Comparison of ENCODE assay signal across 13 cellular contexts in genomic region chr15:40075298-40076044, GRCh38. TPM values are rescaled to one million over a fixed set of nuclear protein-coding genes. Genes with fewer than 3 reads are reported as not detected.
A peak's percentile ranks its signal among the peaks of the same experiment; 100 is the strongest.
DNase-seq lines count a peak whose midpoint lies in the region; ATAC-seq, FAIRE-seq and TF ChIP-seq lines count a peak whose summit lies in the region.
"Had no signal": no experiment of that assay in that cellular context is flagged by ENCODE, and none has a peak within 500 bp of the region (broad histone marks: within the 10 kb centered on the region; RNA-seq: fewer than 3 reads in every experiment).

No MANE protein-coding gene starts in this region.

- no peak for FAIRE-seq in A549 (lab: Jason Lieb, UNC)

- no peak for TF ChIP-seq EP300 in A549 (IDR thresholded peaks at IDR 0.05)

- H3K27ac ChIP-seq in A549: peak overlapping the region; percentile 19 to 78; a peak in 5 of 6 replicates

- H3K36me3 ChIP-seq in mucosa of descending colon (ENCODE audit: low read depth): no peaks in the 10 kb centered on the region
- H3K36me3 ChIP-seq: ovary had no signal

- H3K36me3 Mint-ChIP-seq in activated B cell treated with CpG ODN at 0.5 μM for 24 hours (ENCODE audit: low read depth): no peaks in the 10 kb centered on the region

- no peak overlapping the region for H3K4me3 Mint-ChIP-seq in activated B cell treated with CpG ODN at 0.5 μM for 24 hours

- POLR2A ChIA-PET in A549 (lab: Yijun Ruan, JAX): no interaction called here
- POLR2A ChIA-PET in activated B cell treated with CpG ODN at 0.5 μM for 24 hours (lab: Charles Lee): interaction anchor here (0.9 to 20.1 kb wide), 2 partner anchors 27 to 28 kb away, joined by 3 to 504 read pairs; partner anchors contain the start of gene BMF

- CTCF ChIA-PET in A549 (lab: Yijun Ruan, JAX): interaction anchor here (1.2 to 2.7 kb wide), 4 partner anchors 9 to 30 kb away, joined by 3 to 7 read pairs (median 4); no protein-coding TSS in a partner anchor
- CTCF ChIA-PET in activated B cell treated with CpG ODN at 0.5 μM for 24 hours (lab: Charles Lee): no interaction called here

- peaks cover 8% of the 10 kb centered on the region for H3K4me1 ChIP-seq in A549
- H3K4me1 ChIP-seq in mucosa of descending colon (ENCODE audit: low read depth): peaks cover 5% of the 10 kb centered on the region

- no peak; a peak in 1 of 6 replicates for ATAC-seq in A549
- no peak for ATAC-seq in activated B cell treated with CpG ODN at 0.5 μM for 24 hours (ENCODE audit: low read depth)
- ATAC-seq in mucosa of descending colon: peak; percentile 22
- no peak for ATAC-seq in GM18907 (IDR thresholded peaks at IDR 0.05; ENCODE audit: unreplicated experiment)

- peak overlapping the region; percentile 50 for H3K27ac Mint-ChIP-seq in activated B cell treated with CpG ODN at 0.5 μM for 24 hours

- no peaks in the 10 kb centered on the region for H3K9me3 Mint-ChIP-seq in activated B cell treated with CpG ODN at 0.5 μM for 24 hours

- WGBS in A549 (ENCODE audit: missing lambda C conversion rate): 81% methylated on average over 18 of the region's 18 CpGs

- TF ChIP-seq CTCF in A549 (IDR thresholded peaks at IDR 0.05): no peak
- TF ChIP-seq CTCF in activated B cell treated with CpG ODN at 0.5 μM for 24 hours (IDR thresholded peaks at IDR 0.05): no peak
- TF ChIP-seq CTCF in mucosa of descending colon (IDR thresholded peaks at IDR 0.05): no peak

- no peak for DNase-seq in A549 (ENCODE audit: low read depth in 1 of 2, low spot score in 1 of 2)
- peak; percentile 29 for DNase-seq in HT1080 (ENCODE audit: low read depth)
- no peak for DNase-seq in activated B cell treated with CpG ODN at 0.5 μM for 24 hours
- no peak for DNase-seq in mucosa of descending colon
- no peak for DNase-seq in SW480 (ENCODE audit: low spot score)
- no peak for DNase-seq in T1000 (lab: John Stamatoyannopoulos, UW)
- DNase-seq in SKM-1 treated with dmso at 0.1 percent for 144 hours (lab: John Stamatoyannopoulos, UW; ENCODE audit: unreplicated experiment): no peak
- DNase-seq: amniotic stem cell, ovary, RPMI8226, substantia nigra had no signal

- no peaks in the 10 kb centered on the region for H3K27me3 Mint-ChIP-seq in activated B cell treated with CpG ODN at 0.5 μM for 24 hours

- H3K9me3 ChIP-seq in A549 (no peaks in the 10 kb centered on the region), mucosa of descending colon (no peaks in the 10 kb centered on the region)
- H3K9me3 ChIP-seq: ovary had no signal

- 0 out of 3 replicates have a peak overlapping the region, but pooled peaks have one; percentile 29 for H3K4me2 ChIP-seq in A549

- TF ChIP-seq RAD21 in A549 (conservative IDR thresholded peaks at IDR 0.05 in 1 of 2, IDR thresholded peaks at IDR 0.05 in 1 of 2): no peak

- peaks cover 21% of the 10 kb centered on the region for H3K4me1 Mint-ChIP-seq in activated B cell treated with CpG ODN at 0.5 μM for 24 hours

- no peak for TF ChIP-seq POLR2A in A549 (IDR thresholded peaks at IDR 0.05; ENCODE audit: low read length)

- intact Hi-C loops in activated B cell treated with CpG ODN at 0.5 μM for 24 hours (cut with micrococcal nuclease) (no loop called here), mucosa of descending colon (cut with DNase I, micrococcal nuclease) (no loop called here)

- no peak overlapping the region for H3K4me3 ChIP-seq in A549
- H3K4me3 ChIP-seq in mucosa of descending colon: no peak overlapping the region
- H3K4me3 ChIP-seq: ovary, smooth muscle cell had no signal

TF ChIP-seq in A549, 52 proteins besides CTCF, POLR2A, EP300 and RAD21:
- TF ChIP-seq FOSL2 (IDR thresholded peaks at IDR 0.05) (no peak), FOSL2 (CRISPR knock-in tag; IDR thresholded peaks at IDR 0.05) (no peak), SREBF2 (IDR thresholded peaks at IDR 0.05) (no peak), ATOH8 (CRISPR knock-in tag; IDR thresholded peaks at IDR 0.05; ENCODE audit: low read depth) (no peak), NFE2L2 (conservative IDR thresholded peaks at IDR 0.05; ENCODE audit: low read length) (peak; percentile 44; the same call in 1 of the 2 replicates), HEYL (CRISPR knock-in tag; IDR thresholded peaks at IDR 0.05) (no peak), BHLHE40 (IDR thresholded peaks at IDR 0.05; ENCODE audit: low read depth, low read length) (no peak), JUNB (IDR thresholded peaks at IDR 0.05) (no peak), PHF8 (IDR thresholded peaks at IDR 0.05; ENCODE audit: borderline replicate concordance, low read depth) (no peak), RCOR1 (IDR thresholded peaks at IDR 0.05; ENCODE audit: low read depth, low read length) (no peak), HES2 (IDR thresholded peaks at IDR 0.05) (no peak), MAZ (IDR thresholded peaks at IDR 0.05; ENCODE audit: borderline replicate concordance, low read depth, low read length) (no peak), MAFK (IDR thresholded peaks at IDR 0.05; ENCODE audit: partially characterized antibody) (peak; percentile 86), RARB (CRISPR knock-in tag; IDR thresholded peaks at IDR 0.05) (no peak), ESRRA (IDR thresholded peaks at IDR 0.05; ENCODE audit: borderline replicate concordance, low read length) (no peak), JUN (IDR thresholded peaks at IDR 0.05) (no peak), HOXB5 (CRISPR knock-in tag; IDR thresholded peaks at IDR 0.05) (no peak), E2F6 (IDR thresholded peaks at IDR 0.05; ENCODE audit: borderline replicate concordance, low read depth) (no peak)

RNA-seq across cellular contexts. Expression of gene BMF, which starts 33.2 kb away (rescaled TPM):
- polyA plus RNA-seq in A549 (2011; rRNA removed) (1.4 and 2.1 TPM in 2 replicates), A549 (2017; fragmentation: RNase III; extraction: RNeasy Plus Mini Kit Qiagen cat#74134 plus additional on column Dnase treatment) (0.39 to 1.6 TPM (median 1.3 TPM) in 3 replicates)
- 0.49 and 0.76 TPM in 2 replicates for polyA plus RNA-seq in A549 (2012; cell fraction: cytosol; rRNA removed)
- polyA plus RNA-seq in A549 (2012; cell fraction: nucleus; rRNA removed): 2.0 and 2.5 TPM in 2 replicates
- 2.9 and 3.1 TPM in 2 replicates for polyA minus RNA-seq in A549 (2011; rRNA and poly(A)+ RNA removed)
- total RNA-seq in HT1080 (2014; rRNA removed; shearing (Covaris generic)): 0.23 and 0.66 TPM in 2 replicates
- 0.77 and 1.9 TPM in 2 replicates for polyA plus RNA-seq in HT1080 (2015; cell fraction: cytosol; rRNA removed)
- 2.9 and 4.1 TPM in 2 replicates for polyA plus RNA-seq in HT1080 (2015; cell fraction: nucleus; rRNA removed)
- total RNA-seq in activated B cell treated with CpG ODN at 0.5 μM for 24 hours (353 and 376 TPM in 2 replicates), mucosa of descending colon (10 to 100 TPM; 12.6 to 32.1 (median 28.7) TPM)

RNA-seq across cellular contexts. Expression of gene SRP14, which starts 36.5 kb away (rescaled TPM):
- 216 and 306 TPM in 2 replicates for polyA plus RNA-seq in A549 (2011; rRNA removed)
- 236 and 276 TPM in 2 replicates for polyA plus RNA-seq in A549 (2012; cell fraction: cytosol; rRNA removed)
- polyA plus RNA-seq in A549 (2012; cell fraction: nucleus; rRNA removed): 45.5 and 75.3 TPM in 2 replicates
- polyA plus RNA-seq in A549 (2017; fragmentation: RNase III; extraction: RNeasy Plus Mini Kit Qiagen cat#74134 plus additional on column Dnase treatment): 343 to 380 TPM (median 374 TPM) in 3 replicates
- 36.6 and 50.6 TPM in 2 replicates for polyA minus RNA-seq in A549 (2011; rRNA and poly(A)+ RNA removed)
- total RNA-seq in HT1080 (2014; rRNA removed; shearing (Covaris generic)): 314 and 330 TPM in 2 replicates
- 352 and 376 TPM in 2 replicates for polyA plus RNA-seq in HT1080 (2015; cell fraction: cytosol; rRNA removed)
- 166 and 170 TPM in 2 replicates for polyA plus RNA-seq in HT1080 (2015; cell fraction: nucleus; rRNA removed)
- 183 and 217 TPM in 2 replicates for total RNA-seq in activated B cell treated with CpG ODN at 0.5 μM for 24 hours
- 100 to 1,000 TPM; 131 to 154 (median 142) TPM for total RNA-seq in mucosa of descending colon

Comparison
In these comparisons a context has a peak if more than half of its experiments do, and no peak if none do; other contexts are left out.
1. RNA of gene BMF, which starts 33.2 kb away (total RNA-seq): 353 to 376 TPM in activated B cell treated with CpG ODN at 0.5 μM for 24 hours; 12.6 to 32.1 TPM in mucosa of descending colon and 0.23 to 0.66 TPM in HT1080; every median in the first group is over 10 times any median in the second.